7 cellular contexts compared by ENCODE assay signal in genomic region chr17:61582593-61582992, GRCh38. TPM values are rescaled to one million over a fixed set of nuclear protein-coding genes. Genes with fewer than 3 reads are reported as not detected.
"Had no signal": no experiment of that assay in that cellular context is flagged by ENCODE, and none has a peak within 500 bp of the region (broad histone marks: within the 10 kb centered on the region; RNA-seq: fewer than 3 reads in every experiment).

No MANE protein-coding gene starts in this region.

- H2AFZ ChIP-seq: GM23248 had no signal

- H3K9me3 ChIP-seq: HAP-1 had no signal

- H3K4me3 ChIP-seq: GM23248, HAP-1, K562 had no signal

- H3K9ac ChIP-seq: GM23248 had no signal

- H3K36me3 ChIP-seq: HAP-1 had no signal

- DNase-seq: GOT3, H7 had no signal

- H3K27ac ChIP-seq: GM23248 had no signal

RNA-seq across cellular contexts. Expression of gene NACA2, which starts 8.4 kb away (rescaled TPM):
- total RNA-seq: GM23248, H4, H7, HT-29 had no signal
- polyA plus RNA-seq: GM23248 had no signal
